ENCODE assay signal across 9 cellular contexts in the genomic region with DNA sequence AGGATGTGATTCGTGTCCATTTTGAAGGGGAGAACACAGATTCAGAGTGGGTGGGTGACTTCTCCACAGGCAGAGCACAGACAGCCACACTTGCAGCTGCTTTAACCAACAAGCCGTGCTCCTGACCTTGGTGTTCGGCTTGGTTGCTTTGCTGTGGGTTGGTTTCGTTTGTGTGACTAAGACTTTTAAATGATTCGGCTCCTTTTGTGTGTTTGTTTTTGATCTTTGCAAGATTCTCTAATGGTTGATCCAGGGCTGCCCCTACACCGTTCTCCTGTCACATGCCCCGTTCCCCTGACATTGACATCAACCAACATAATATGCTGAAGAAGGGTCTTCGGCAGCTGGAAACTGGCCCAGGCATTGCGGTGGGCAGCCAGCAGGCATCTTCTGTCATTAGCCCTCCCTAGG.
A peak's percentile ranks its signal among the peaks of the same experiment; 100 is the strongest.
DNase-seq lines count a peak whose midpoint lies in the region; ATAC-seq, FAIRE-seq and TF ChIP-seq lines count a peak whose summit lies in the region.
"Had no signal": no experiment of that assay in that cellular context is flagged by ENCODE, and none has a peak within 500 bp of the region (broad histone marks: within the 10 kb centered on the region; RNA-seq: fewer than 3 reads in every experiment).

No MANE protein-coding gene starts in this region.

- no peak overlapping the region for H3K4me3 Mint-ChIP-seq in progenitor cell of endocrine pancreas (ENCODE audit: low read depth)

- no peak for TF ChIP-seq CTCF in progenitor cell of endocrine pancreas (IDR thresholded peaks at IDR 0.05; ENCODE audit: unreplicated experiment)

- no peak overlapping the region for H3K4me3 ChIP-seq in small intestine (ENCODE audit: low read depth in 1 of 2, low read length in 2 of 2)

- H3K27ac ChIP-seq in small intestine (ENCODE audit: low read depth in 1 of 2, low read length in 1 of 2), result no peak overlapping the region

- H3K27me3 Mint-ChIP-seq in progenitor cell of endocrine pancreas, result peaks cover 17% of the 10 kb centered on the region

- peaks cover 23% of the 10 kb centered on the region for H3K4me1 Mint-ChIP-seq in progenitor cell of endocrine pancreas (ENCODE audit: low read depth)

- ATAC-seq in GM21423 (IDR thresholded peaks at IDR 0.05; ENCODE audit: unreplicated experiment), result peak; percentile 75

- 56 to 84% (median 65%) methylated on average over 9 of the region's 9 CpGs for WGBS in small intestine, 3 donors

- DNase-seq in EH (ENCODE audit: low read depth), result peak; percentile 60
- DNase-seq in HTR-8/SVneo (ENCODE audit: insufficient read length, low spot score), result no peak
- DNase-seq in iris pigment epithelial cell (ENCODE audit: low read depth), result peak; percentile 89
- DNase-seq in DMS 273 (lab: John Stamatoyannopoulos, UW; ENCODE audit: unreplicated experiment), result no peak
- no peak for DNase-seq in effector CD4-positive, alpha-beta T cell
- no peak for DNase-seq in small intestine
- no peak for DNase-seq in progenitor cell of endocrine pancreas (ENCODE audit: low spot score, unreplicated experiment)
- DNase-seq: OCI-M1 had no signal

- no peaks in the 10 kb centered on the region for H3K4me1 ChIP-seq in small intestine (ENCODE audit: control insufficient read depth in 2 of 2, insufficient read depth in 1 of 2, low read depth in 1 of 2, low read length in 1 of 2)

- H3K9me3 Mint-ChIP-seq in progenitor cell of endocrine pancreas (ENCODE audit: low read depth), result no peaks in the 10 kb centered on the region

- FAIRE-seq in HTR-8/SVneo (lab: Jason Lieb, UNC), result peak; percentile 40
- FAIRE-seq in small intestine (lab: Jason Lieb, UNC), result no peak

- H3K27ac Mint-ChIP-seq in progenitor cell of endocrine pancreas, result no peak overlapping the region

- H3K36me3 ChIP-seq in small intestine (ENCODE audit: control insufficient read depth in 2 of 2, insufficient read depth in 2 of 2, low read length in 2 of 2), result no peaks in the 10 kb centered on the region

- H3K27me3 ChIP-seq in small intestine (ENCODE audit: control insufficient read depth in 2 of 2, insufficient read depth in 2 of 2, low read length in 2 of 2), result no peaks in the 10 kb centered on the region

- H3K9me3 ChIP-seq in small intestine (ENCODE audit: control insufficient read depth, low read depth), result no peaks in the 10 kb centered on the region

- H3K36me3 Mint-ChIP-seq in progenitor cell of endocrine pancreas (ENCODE audit: insufficient read depth), result no peaks in the 10 kb centered on the region

Comparison
In these comparisons a context has a peak if more than half of its experiments do, and no peak if none do; other contexts are left out.
1. DNase-seq: peak in EH (single experiment) and iris pigment epithelial cell (single experiment); none in HTR-8/SVneo (single experiment), DMS 273 (single experiment), effector CD4-positive, alpha-beta T cell (single experiment), small intestine (single experiment) and progenitor cell of endocrine pancreas (single experiment).